12 cellular contexts compared by ENCODE assay signal in genomic region chr12:108793756-108794441, GRCh38.
DNase-seq lines count a peak whose midpoint lies in the region; ATAC-seq, FAIRE-seq and TF ChIP-seq lines count a peak whose summit lies in the region.
"Had no signal": no experiment of that assay in that cellular context is flagged by ENCODE, and none has a peak within 500 bp of the region (broad histone marks: within the 10 kb centered on the region; RNA-seq: fewer than 3 reads in every experiment).

No MANE protein-coding gene starts in this region.

- H3K9me3 Mint-ChIP-seq in GM23338, result peaks cover 9% of the 10 kb centered on the region; the same call in 2 of the 3 replicates
- H3K9me3 Mint-ChIP-seq in CD8-positive, alpha-beta memory T cell, result no peaks in the 10 kb centered on the region
- no peaks in the 10 kb centered on the region for H3K9me3 Mint-ChIP-seq in type B pancreatic cell

- H3K4me3 Mint-ChIP-seq in GM23338 (no peak overlapping the region), type B pancreatic cell (no peak overlapping the region)
- H3K4me3 Mint-ChIP-seq in CD8-positive, alpha-beta memory T cell, result no peak overlapping the region

- TF ChIP-seq POLR2A in K562 (conservative IDR thresholded peaks at IDR 0.05), result no peak

- H3F3A ChIP-seq in GM23338 (replicated peaks; ENCODE audit: low read depth), result no peaks in the 10 kb centered on the region

- WGBS in K562 (ENCODE audit: insufficient coverage, low coverage, missing lambda C conversion rate), result 50% methylated on average over 15 of the region's 16 CpGs

- H3K4me1 ChIP-seq in GM23338 (ENCODE audit: insufficient read depth) (peaks cover 10% of the 10 kb centered on the region), K562 (replicated peaks in 1 of 2; ENCODE audit: control insufficient read depth in 2 of 2, insufficient read depth in 2 of 2, low read length in 2 of 2) (peaks cover 0 to 10% of the 10 kb centered on the region in 2 experiments; a peak in 2 of 5 replicates)
- H3K4me1 ChIP-seq in CD8-positive, alpha-beta memory T cell (ENCODE audit: insufficient read depth, low read length), result no peaks in the 10 kb centered on the region

- H3K27ac ChIP-seq in GM23338 (ENCODE audit: low read depth) (0 out of 2 replicates have a peak overlapping the region, but pooled peaks have one; percentile 30), K562 (ENCODE audit: extremely low read depth, low read depth, low read length) (no peak overlapping the region)
- no peak overlapping the region for H3K27ac ChIP-seq in CD8-positive, alpha-beta memory T cell (ENCODE audit: low read depth, low read length)

- no peak overlapping the region for H3K4me3 ChIP-seq in GM23338
- H3K4me3 ChIP-seq in K562, result no peak overlapping the region
- H3K4me3 ChIP-seq in CD8-positive, alpha-beta memory T cell (ENCODE audit: low read length), result no peak overlapping the region

- no TSS peak for BruUV-seq in K562 (replicated peaks; lab: Mats Ljungman, UMichigan)

- H3K4me2 ChIP-seq in GM23338 (no peak overlapping the region), K562 (ENCODE audit: insufficient read depth, low read length) (no peak overlapping the region)

- FAIRE-seq in K562 (lab: Jason Lieb, UNC), result no peak

- H3K4me1 Mint-ChIP-seq in GM23338 (peaks cover 12% of the 10 kb centered on the region), type B pancreatic cell (ENCODE audit: unreplicated experiment) (no peaks in the 10 kb centered on the region)
- H3K4me1 Mint-ChIP-seq in CD8-positive, alpha-beta memory T cell, result no peaks in the 10 kb centered on the region

- no peak for TF ChIP-seq EP300 in K562 (IDR thresholded peaks at IDR 0.05; ENCODE audit: low read length)

- H3K36me3 ChIP-seq in GM23338 (ENCODE audit: insufficient read depth) (no peaks in the 10 kb centered on the region; the same call in 1 of the 2 replicates), K562 (ENCODE audit: control insufficient read depth, insufficient read depth, low read length) (no peaks in the 10 kb centered on the region)
- H3K36me3 ChIP-seq in CD8-positive, alpha-beta memory T cell (ENCODE audit: insufficient read depth, low read length), result peaks cover 15% of the 10 kb centered on the region

- H3K27ac Mint-ChIP-seq in GM23338 (no peak overlapping the region), type B pancreatic cell (no peak overlapping the region)
- no peak overlapping the region for H3K27ac Mint-ChIP-seq in CD8-positive, alpha-beta memory T cell

- H3K27me3 Mint-ChIP-seq in GM23338 (ENCODE audit: insufficient read depth, low read depth, poor library complexity) (peaks cover 6% of the 10 kb centered on the region), type B pancreatic cell (no peaks in the 10 kb centered on the region)
- H3K27me3 Mint-ChIP-seq in CD8-positive, alpha-beta memory T cell, result no peaks in the 10 kb centered on the region

- H3K36me3 Mint-ChIP-seq in GM23338 (ENCODE audit: low read depth) (peaks cover 32% of the 10 kb centered on the region), type B pancreatic cell (peaks cover 15% of the 10 kb centered on the region)
- peaks cover 0 to 70% (median 10%) of the 10 kb centered on the region in 3 donors for H3K36me3 Mint-ChIP-seq in CD8-positive, alpha-beta memory T cell

- H3K27me3 ChIP-seq in GM23338 (ENCODE audit: insufficient read depth) (no peaks in the 10 kb centered on the region), K562 (ENCODE audit: control insufficient read depth in 2 of 2, insufficient read depth in 2 of 2, low read length in 2 of 2) (no peaks in the 10 kb centered on the region)
- no peaks in the 10 kb centered on the region for H3K27me3 ChIP-seq in CD8-positive, alpha-beta memory T cell (ENCODE audit: insufficient read depth, low read length, poor library complexity, severe bottlenecking)

- H4K20me1 ChIP-seq in GM23338 (replicated peaks; ENCODE audit: insufficient read depth), result no peaks in the 10 kb centered on the region
- H4K20me1 ChIP-seq in K562 (replicated peaks; ENCODE audit: control insufficient read depth, insufficient read depth, low read length), result no peaks in the 10 kb centered on the region

- H3K9me2 ChIP-seq in GM23338 (ENCODE audit: insufficient read depth), result no peaks in the 10 kb centered on the region

- no peak for TF ChIP-seq CTCF in GM23338 (conservative IDR thresholded peaks at IDR 0.05; ENCODE audit: low read depth in 2 of 2)
- no peak for TF ChIP-seq CTCF in K562 (IDR thresholded peaks at IDR 0.05 in 2 of 3, conservative IDR thresholded peaks at IDR 0.05 in 1 of 3; ENCODE audit: insufficient read depth in 2 of 3, low read depth in 1 of 3, low read length in 3 of 3)
- TF ChIP-seq CTCF in type B pancreatic cell (conservative IDR thresholded peaks at IDR 0.05), result no peak

- ATAC-seq in GM23338 (peak; percentile 69), K562 (peak; percentile 49), left lobe of liver (peak; percentile 89), sciatic nerve (peak; percentile 9)

- in situ Hi-C loops in K562 (cut with MboI), result loop anchor here (5.0 kb wide), 1 partner anchor 132 kb away; no protein-coding TSS in a partner anchor

- peak overlapping the region in 1 of 2 experiments; percentile 59; a peak in 1 of 4 replicates for H3K9ac ChIP-seq in K562 (ENCODE audit: insufficient read depth in 1 of 2, low read depth in 2 of 2, low read length in 2 of 2)

- POLR2A ChIA-PET in K562 (lab: Yijun Ruan, JAX), result interaction anchor here (0.8 to 1.2 kb wide), 3 partner anchors 8 to 29 kb away, joined by 3 to 4 read pairs (median 3); no protein-coding TSS in a partner anchor
- POLR2A ChIA-PET in CD8-positive, alpha-beta memory T cell (lab: Charles Lee), result no interaction called here

- H3K9me1 ChIP-seq in K562 (ENCODE audit: control insufficient read depth, insufficient read depth, low read length), result no peaks in the 10 kb centered on the region

- H3K9me3 ChIP-seq in K562 (replicated peaks; ENCODE audit: control insufficient read depth, insufficient read depth, low read depth, low read length), result no peaks in the 10 kb centered on the region
- H3K9me3 ChIP-seq in CD8-positive, alpha-beta memory T cell (ENCODE audit: low read length), result no peaks in the 10 kb centered on the region

- intact Hi-C loops in K562 (cut with micrococcal nuclease), result no loop called here
- intact Hi-C loops in sciatic nerve (cut with DNase I), result no loop called here

- CTCF ChIA-PET in K562 (lab: Yijun Ruan, JAX; ENCODE audit: low intra/inter-chr PET ratio), result no interaction called here
- CTCF ChIA-PET in CD8-positive, alpha-beta memory T cell (lab: Charles Lee), result interaction anchor here (1.8 kb wide), 1 partner anchor 129 kb away, joined by 4 read pairs; no protein-coding TSS in a partner anchor

- TF ChIP-seq RAD21 in K562 (CRISPR knock-in tag; conservative IDR thresholded peaks at IDR 0.05 in 1 of 2, IDR thresholded peaks at IDR 0.05 in 1 of 2), result no peak

- H3K79me2 ChIP-seq in GM23338 (replicated peaks; ENCODE audit: insufficient read depth), result no peaks in the 10 kb centered on the region
- H3K79me2 ChIP-seq in K562 (ENCODE audit: control insufficient read depth, insufficient read depth, low read length), result no peaks in the 10 kb centered on the region

- DNase-seq in GM23338 (ENCODE audit: low spot score) (no peak), K562 (ENCODE audit: extremely low read depth in 1 of 4, low spot score in 3 of 4) (no peak), left lobe of liver (ENCODE audit: low spot score) (peak; percentile 58), sciatic nerve (ENCODE audit: low spot score) (no peak), NCI-H2029 (lab: John Stamatoyannopoulos, UW) (no peak), type B pancreatic cell (ENCODE audit: extremely low spot score, unreplicated experiment) (no peak), SHP77 (lab: John Stamatoyannopoulos, UW) (no peak)
- DNase-seq in CD8-positive, alpha-beta memory T cell, result no peak
- DNase-seq: activated T-cell treated with anti-CD3 and anti-CD28 coated beads for 4 hours, amygdala, DMS79, NCI-H2081 treated with DMSO at 0.1 percent for 48 hours had no signal

- no peak overlapping the region for H2AFZ ChIP-seq in GM23338
- H2AFZ ChIP-seq in K562 (ENCODE audit: low read depth, low read length), result no peak overlapping the region

TF ChIP-seq in GM23338, 12 proteins besides CTCF, POLR2A, EP300 and RAD21 (continues in another document):
- TF ChIP-seq EZH2 (IDR thresholded peaks at IDR 0.05; ENCODE audit: low read depth, unreplicated experiment), result no peak

TF ChIP-seq in K562, 482 proteins besides CTCF, POLR2A, EP300 and RAD21 (continues in another document):
- TF ChIP-seq ZNF830 (CRISPR knock-in tag; IDR thresholded peaks at IDR 0.05), result no peak
- TF ChIP-seq MTA1 (IDR thresholded peaks at IDR 0.05; ENCODE audit: borderline replicate concordance), result no peak
- TF ChIP-seq CHAMP1 (IDR thresholded peaks at IDR 0.05), result no peak
- TF ChIP-seq CBX5 (IDR thresholded peaks at IDR 0.05; ENCODE audit: borderline replicate concordance, low read depth), result no peak

Comparison
In these comparisons a context has a peak if more than half of its experiments do, and no peak if none do; other contexts are left out.
1. ATAC-seq: peak in every context shown above with its lines; median percentile 89 in left lobe of liver; 69 in GM23338; 49 in K562; 9 in sciatic nerve.